1 cellular context compared by ENCODE assay signal in the genomic region with DNA sequence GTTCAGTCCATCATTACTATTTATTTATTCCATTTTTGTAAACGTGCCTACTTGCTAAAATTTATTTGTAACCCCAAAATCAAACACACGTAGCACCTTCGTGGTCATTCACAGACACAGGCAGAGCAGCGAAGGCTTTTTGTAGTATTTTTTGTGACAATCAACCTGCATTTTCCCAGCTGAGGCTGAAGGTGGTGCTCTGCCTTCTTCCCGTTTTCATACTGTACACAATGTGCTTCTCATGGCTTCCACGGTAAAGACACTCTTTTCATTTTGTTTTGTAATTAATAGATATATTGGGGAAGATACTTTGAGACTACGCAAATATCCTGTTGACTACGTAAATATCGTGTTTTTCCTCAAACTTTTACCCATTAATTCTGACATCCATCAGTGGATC.
TF ChIP-seq lines count a peak whose summit lies in the region.

No MANE protein-coding gene starts in this region.

TF ChIP-seq in K562, 482 proteins besides CTCF, POLR2A, EP300 and RAD21:
- TF ChIP-seq SETDB1 (IDR thresholded peaks at IDR 0.05; ENCODE audit: low read length), result no peak
- TF ChIP-seq ZFP1 (CRISPR knock-in tag; IDR thresholded peaks at IDR 0.05), result 0 out of 2 replicates have a peak, but pooled peaks have one; percentile 23
TF ChIP-seq in K562: peak in this region for 1.
